ENCODE assay signal across 8 cellular contexts in the genomic region with DNA sequence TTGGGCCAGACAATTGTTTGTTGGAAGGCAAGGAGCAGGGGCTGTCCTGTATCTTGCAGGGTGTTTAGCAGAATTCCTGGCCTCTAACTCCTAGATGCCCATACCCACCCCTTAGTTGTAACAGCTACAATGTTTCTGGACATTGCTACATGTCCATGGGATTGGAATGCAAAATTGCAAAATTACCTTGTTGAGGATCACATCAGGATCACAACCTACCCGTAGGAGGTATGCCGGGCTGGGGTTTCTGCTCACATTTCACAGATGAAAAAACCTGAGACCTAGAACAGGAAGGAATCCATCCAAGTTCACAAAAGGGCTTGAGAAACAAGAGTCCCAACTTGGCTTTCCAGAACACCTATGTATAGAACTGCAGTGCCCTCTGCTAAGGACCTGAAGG. TPM values are rescaled to one million over a fixed set of nuclear protein-coding genes. Genes with fewer than 3 reads are reported as not detected.
"Had no signal": no experiment of that assay in that cellular context is flagged by ENCODE, and none has a peak within 500 bp of the region (broad histone marks: within the 10 kb centered on the region; RNA-seq: fewer than 3 reads in every experiment).

No MANE protein-coding gene starts in this region.

- H3K4me3 ChIP-seq: GM12878 had no signal

- DNase-seq: GDM1, GF-D8 had no signal

- ATAC-seq: GM12878 had no signal

- FAIRE-seq: G401.6, GM12878, GM12891, GM12892, GM18507, GM19239 had no signal

RNA-seq across cellular contexts. Expression of gene NOG, which starts 22.7 kb away (rescaled TPM):
- polyA plus RNA-seq: GM12878 had no signal
